Comparison of ENCODE assay signal across 21 cellular contexts in genomic region chr5:93596310-93596675, GRCh38. TPM values are rescaled to one million over a fixed set of nuclear protein-coding genes. Genes with fewer than 3 reads are reported as not detected.
DNase-seq lines count a peak whose midpoint lies in the region; ATAC-seq and TF ChIP-seq lines count a peak whose summit lies in the region.
"Had no signal": no experiment of that assay in that cellular context is flagged by ENCODE, and none has a peak within 500 bp of the region (broad histone marks: within the 10 kb centered on the region; RNA-seq: fewer than 3 reads in every experiment).

No MANE protein-coding gene starts in this region.

- ATAC-seq in right cardiac atrium (peak; percentile 4), Right ventricle myocardium superior (ENCODE audit: poor library complexity) (no peak), HG03097 (IDR thresholded peaks at IDR 0.05; ENCODE audit: low FRiP score, unreplicated experiment) (no peak)
- ATAC-seq: CD8-positive, alpha-beta T cell; T-cell had no signal

- WGBS in right cardiac atrium, result 43% methylated on average over 14 of the region's 14 CpGs

- no peak overlapping the region for H3K27ac ChIP-seq in right cardiac atrium (ENCODE audit: low read length)
- H3K27ac ChIP-seq in layer of hippocampus (ENCODE audit: low read depth, low read length), result peak overlapping the region; percentile 77
- H3K27ac ChIP-seq in vagina, result peak overlapping the region; percentile 77
- H3K27ac ChIP-seq: breast epithelium, left lung, WERI-Rb-1 had no signal

- H3K27me3 Mint-ChIP-seq in activated T-helper 2 cell treated with anti-CD3 and anti-CD28 coated beads, Interferon-gamma antibody, Interleukin-2, Interleukin-4, amounts not matched to agents 10 μg/mL and 5 μg/mL and 100 μg/mL, durations not matched to agents 14 hours and 24 hours and 36 hours (ENCODE audit: low read depth), result peaks cover 52% of the 10 kb centered on the region

- H3K27me3 ChIP-seq in right cardiac atrium (ENCODE audit: control insufficient read depth, insufficient read depth) (no peaks in the 10 kb centered on the region), layer of hippocampus (ENCODE audit: control insufficient read depth, insufficient read depth, low read length) (peaks cover 5% of the 10 kb centered on the region), vagina (no peaks in the 10 kb centered on the region)

- no peaks in the 10 kb centered on the region for H3K36me3 ChIP-seq in vagina
- H3K36me3 ChIP-seq: breast epithelium, left lung, WERI-Rb-1 had no signal

- H3K36me3 Mint-ChIP-seq in activated T-helper 2 cell treated with anti-CD3 and anti-CD28 coated beads, Interferon-gamma antibody, Interleukin-2, Interleukin-4, amounts not matched to agents 10 μg/mL and 5 μg/mL and 100 μg/mL, durations not matched to agents 14 hours and 24 hours and 36 hours (ENCODE audit: low read depth), result peaks cover 3% of the 10 kb centered on the region
- H3K36me3 Mint-ChIP-seq: CD8-positive, alpha-beta T cell; T-cell had no signal

- H3K4me3 ChIP-seq in right cardiac atrium (ENCODE audit: low read length), result no peak overlapping the region
- H3K4me3 ChIP-seq in vagina, result no peak overlapping the region
- H3K4me3 ChIP-seq: breast epithelium, left lung had no signal

- H3K4me1 ChIP-seq in right cardiac atrium (ENCODE audit: control insufficient read depth, insufficient read depth, low read length), result no peaks in the 10 kb centered on the region
- H3K4me1 ChIP-seq in vagina, result peaks cover 31% of the 10 kb centered on the region
- H3K4me1 ChIP-seq: breast epithelium had no signal

- DNase-seq in right cardiac atrium, result peak in 2 of 3 donors; percentile 20 to 37
- DNase-seq in Right ventricle myocardium superior, result no peak
- no peak for DNase-seq in activated T-helper 2 cell treated with anti-CD3 and anti-CD28 coated beads, Interferon-gamma antibody, Interleukin-2, Interleukin-4, amounts not matched to agents 10 μg/mL and 5 μg/mL and 100 μg/mL, durations not matched to agents 14 hours and 24 hours and 36 hours (ENCODE audit: low spot score)
- DNase-seq in vagina (ENCODE audit: extremely low spot score in 2 of 2), result no peak
- no peak for DNase-seq in hepatic stellate cell (ENCODE audit: low spot score)
- no peak for DNase-seq in epidermal melanocyte (ENCODE audit: insufficient read length, low spot score)
- DNase-seq: activated CD8-positive, alpha-beta T cell treated with anti-CD3 and anti-CD28 coated beads for 36 hours; activated naive CD8-positive, alpha-beta T cell treated with anti-CD3 and anti-CD28 coated beads, Interleukin-2, amount 50 U/mL, for 24 hours; Kasumi-1; NCI-H1092; NCI-H2081; SHP77; stimulated activated CD4-positive, alpha-beta T cell treated with anti-CD3 and anti-CD28 coated beads, Interleukin-15, amount 100 ng/mL, for 24 hours; T-cell; WERI-Rb-1 had no signal

- intact Hi-C loops in right cardiac atrium (cut with DNase I), result loop anchor here in 1 of 4 donors (10.0 kb wide), 1 partner anchor 209 kb away; no protein-coding TSS in a partner anchor
- intact Hi-C loops in Right ventricle myocardium superior (cut with DNase I), result no loop called here
- intact Hi-C loops in activated T-helper 2 cell treated with anti-CD3 and anti-CD28 coated beads, Interferon-gamma antibody, Interleukin-2, Interleukin-4, amounts not matched to agents 10 μg/mL and 5 μg/mL and 100 μg/mL, durations not matched to agents 14 hours and 24 hours and 36 hours (cut with micrococcal nuclease), result no loop called here
- intact Hi-C loops in vagina (cut with DNase I), result no loop called here

- H3K4me1 Mint-ChIP-seq in activated T-helper 2 cell treated with anti-CD3 and anti-CD28 coated beads, Interferon-gamma antibody, Interleukin-2, Interleukin-4, amounts not matched to agents 10 μg/mL and 5 μg/mL and 100 μg/mL, durations not matched to agents 14 hours and 24 hours and 36 hours (ENCODE audit: low read depth), result peaks cover 2% of the 10 kb centered on the region

- H3K9me3 ChIP-seq in right cardiac atrium (ENCODE audit: control insufficient read depth, low read length) (no peaks in the 10 kb centered on the region), vagina (no peaks in the 10 kb centered on the region)
- H3K9me3 ChIP-seq: breast epithelium, left lung had no signal

- TF ChIP-seq POLR2A in vagina (IDR thresholded peaks at IDR 0.05), result no peak

- no peak overlapping the region for H3K4me3 Mint-ChIP-seq in activated T-helper 2 cell treated with anti-CD3 and anti-CD28 coated beads, Interferon-gamma antibody, Interleukin-2, Interleukin-4, amounts not matched to agents 10 μg/mL and 5 μg/mL and 100 μg/mL, durations not matched to agents 14 hours and 24 hours and 36 hours (ENCODE audit: low read depth)
- H3K4me3 Mint-ChIP-seq: activated CD8-positive, alpha-beta T cell treated with anti-CD3 and anti-CD28 coated beads for 36 hours; activated naive CD8-positive, alpha-beta T cell treated with anti-CD3 and anti-CD28 coated beads, Interleukin-2, amount 50 U/mL, for 24 hours; CD8-positive, alpha-beta T cell had no signal

- TF ChIP-seq CTCF in vagina (IDR thresholded peaks at IDR 0.05), result no peak

- peaks cover 5% of the 10 kb centered on the region for H3K9me3 Mint-ChIP-seq in activated T-helper 2 cell treated with anti-CD3 and anti-CD28 coated beads, Interferon-gamma antibody, Interleukin-2, Interleukin-4, amounts not matched to agents 10 μg/mL and 5 μg/mL and 100 μg/mL, durations not matched to agents 14 hours and 24 hours and 36 hours
- H3K9me3 Mint-ChIP-seq: activated naive CD8-positive, alpha-beta T cell treated with anti-CD3 and anti-CD28 coated beads, Interleukin-2, amount 50 U/mL, for 24 hours; CD8-positive, alpha-beta T cell had no signal

- H3K27ac Mint-ChIP-seq in activated T-helper 2 cell treated with anti-CD3 and anti-CD28 coated beads, Interferon-gamma antibody, Interleukin-2, Interleukin-4, amounts not matched to agents 10 μg/mL and 5 μg/mL and 100 μg/mL, durations not matched to agents 14 hours and 24 hours and 36 hours, result peak overlapping the region; percentile 22
- H3K27ac Mint-ChIP-seq: activated CD8-positive, alpha-beta T cell treated with anti-CD3 and anti-CD28 coated beads for 36 hours; activated naive CD8-positive, alpha-beta T cell treated with anti-CD3 and anti-CD28 coated beads, Interleukin-2, amount 50 U/mL, for 24 hours; CD8-positive, alpha-beta T cell; T-cell had no signal

RNA-seq across cellular contexts. Expression of gene NR2F1, which starts 13.3 kb away (rescaled TPM):
- total RNA-seq in right cardiac atrium (10 to 100 TPM; 22.1 to 59.2 (median 42.6) TPM), Right ventricle myocardium superior (0.70 TPM), vagina (97.2 TPM)
- 29.0 TPM for polyA plus RNA-seq in right cardiac atrium
- total RNA-seq in activated T-helper 2 cell treated with anti-CD3 and anti-CD28 coated beads, Interferon-gamma antibody, Interleukin-2, Interleukin-4, amounts not matched to agents 10 μg/mL and 5 μg/mL and 100 μg/mL, durations not matched to agents 14 hours and 24 hours and 36 hours, result not detected in 2 replicates
- total RNA-seq: activated CD8-positive, alpha-beta T cell treated with anti-CD3 and anti-CD28 coated beads for 36 hours; CD8-positive, alpha-beta T cell had no signal

RNA-seq across cellular contexts. Expression of gene NR2F1-AS1, which starts 15.3 kb away (rescaled TPM):
- total RNA-seq in right cardiac atrium (10 to 100 TPM in 3 of 4 donors, 1 to 10 TPM in 1; 7.8 to 13.2 (median 11.8) TPM), Right ventricle myocardium superior (0.22 TPM), vagina (22.3 TPM)
- 10.3 TPM for polyA plus RNA-seq in right cardiac atrium
- total RNA-seq in activated T-helper 2 cell treated with anti-CD3 and anti-CD28 coated beads, Interferon-gamma antibody, Interleukin-2, Interleukin-4, amounts not matched to agents 10 μg/mL and 5 μg/mL and 100 μg/mL, durations not matched to agents 14 hours and 24 hours and 36 hours, result not detected in 2 replicates
- total RNA-seq: activated CD8-positive, alpha-beta T cell treated with anti-CD3 and anti-CD28 coated beads for 36 hours; CD8-positive, alpha-beta T cell; mononuclear cell; T-cell had no signal

Comparison
In these comparisons a context has a peak if more than half of its experiments do, and no peak if none do; other contexts are left out.
1. ATAC-seq: peak in right cardiac atrium (2 of 2); none in Right ventricle myocardium superior (single experiment) and HG03097 (single experiment).
2. DNase-seq: peak in right cardiac atrium (2 of 3); none in Right ventricle myocardium superior (single experiment), activated T-helper 2 cell treated with anti-CD3 and anti-CD28 coated beads, Interferon-gamma antibody, Interleukin-2, Interleukin-4, amounts not matched to agents 10 μg/mL and 5 μg/mL and 100 μg/mL, durations not matched to agents 14 hours and 24 hours and 36 hours (single experiment), vagina (0 of 2), hepatic stellate cell (single experiment) and epidermal melanocyte (single experiment).
3. RNA of gene NR2F1, which starts 13.3 kb away (total RNA-seq): 97.2 TPM in vagina (single experiment) and 22.1 to 59.2 TPM in right cardiac atrium; 0.70 TPM in Right ventricle myocardium superior (single experiment) and not detected in activated T-helper 2 cell treated with anti-CD3 and anti-CD28 coated beads, Interferon-gamma antibody, Interleukin-2, Interleukin-4, amounts not matched to agents 10 μg/mL and 5 μg/mL and 100 μg/mL, durations not matched to agents 14 hours and 24 hours and 36 hours; every median in the first group is over 10 times any median in the second.